In the genomic region with DNA sequence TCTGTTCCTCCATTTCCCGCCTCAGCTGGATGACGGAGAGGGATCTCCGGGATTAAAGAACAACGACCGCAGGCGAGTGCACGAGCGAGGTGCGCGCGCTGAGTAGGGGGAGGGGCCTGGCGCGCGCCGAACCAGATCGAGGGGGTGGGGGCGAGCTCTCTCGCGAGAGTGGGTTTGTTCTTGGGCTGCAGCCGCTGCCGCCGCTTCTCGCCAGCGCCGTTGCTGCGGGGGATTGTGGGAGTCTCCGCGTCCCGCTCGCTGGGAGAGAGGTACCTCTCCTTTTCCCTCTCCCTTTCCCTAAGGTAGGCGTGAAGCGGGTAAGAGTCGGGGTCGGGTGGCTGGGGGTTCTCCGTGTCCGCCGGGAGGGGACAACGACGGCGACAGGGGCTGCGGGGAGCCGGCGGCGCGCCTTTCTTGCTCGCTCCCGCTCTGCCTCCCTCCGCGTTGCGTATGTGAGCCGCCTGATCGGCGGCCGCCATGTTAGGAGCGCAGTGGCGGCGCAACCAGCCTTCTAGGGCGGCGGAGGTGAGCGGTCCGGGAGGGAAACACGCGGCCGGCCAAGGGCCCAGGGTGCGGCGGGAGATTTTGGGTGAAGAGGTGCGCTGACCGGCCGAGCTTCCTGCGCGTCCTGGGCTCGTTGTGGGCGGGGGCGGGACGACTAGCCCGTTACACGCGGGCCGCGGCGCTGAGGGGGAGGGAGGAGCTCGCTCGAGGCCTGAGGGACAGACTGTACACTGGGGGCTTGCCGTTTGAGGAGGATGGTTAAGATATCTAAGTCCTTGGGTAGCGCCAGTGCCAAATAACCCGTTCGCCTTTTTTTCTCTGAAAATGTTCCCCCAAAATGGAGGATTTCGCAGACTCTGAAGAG, we compare ENCODE assay signal across 8 cellular contexts. TPM values are rescaled to one million over a fixed set of nuclear protein-coding genes. Genes with fewer than 3 reads are reported as not detected.
DNase-seq lines count a peak whose midpoint lies in the region; ATAC-seq, FAIRE-seq and TF ChIP-seq lines count a peak whose summit lies in the region.

A gene with protein sequence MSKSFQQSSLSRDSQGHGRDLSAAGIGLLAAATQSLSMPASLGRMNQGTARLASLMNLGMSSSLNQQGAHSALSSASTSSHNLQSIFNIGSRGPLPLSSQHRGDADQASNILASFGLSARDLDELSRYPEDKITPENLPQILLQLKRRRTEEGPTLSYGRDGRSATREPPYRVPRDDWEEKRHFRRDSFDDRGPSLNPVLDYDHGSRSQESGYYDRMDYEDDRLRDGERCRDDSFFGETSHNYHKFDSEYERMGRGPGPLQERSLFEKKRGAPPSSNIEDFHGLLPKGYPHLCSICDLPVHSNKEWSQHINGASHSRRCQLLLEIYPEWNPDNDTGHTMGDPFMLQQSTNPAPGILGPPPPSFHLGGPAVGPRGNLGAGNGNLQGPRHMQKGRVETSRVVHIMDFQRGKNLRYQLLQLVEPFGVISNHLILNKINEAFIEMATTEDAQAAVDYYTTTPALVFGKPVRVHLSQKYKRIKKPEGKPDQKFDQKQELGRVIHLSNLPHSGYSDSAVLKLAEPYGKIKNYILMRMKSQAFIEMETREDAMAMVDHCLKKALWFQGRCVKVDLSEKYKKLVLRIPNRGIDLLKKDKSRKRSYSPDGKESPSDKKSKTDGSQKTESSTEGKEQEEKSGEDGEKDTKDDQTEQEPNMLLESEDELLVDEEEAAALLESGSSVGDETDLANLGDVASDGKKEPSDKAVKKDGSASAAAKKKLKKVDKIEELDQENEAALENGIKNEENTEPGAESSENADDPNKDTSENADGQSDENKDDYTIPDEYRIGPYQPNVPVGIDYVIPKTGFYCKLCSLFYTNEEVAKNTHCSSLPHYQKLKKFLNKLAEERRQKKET (plus strand): TSS at position 237 of the 868 bp plus-strand sequence. CDS start 13,676 bp downstream, outside the sequence.

- H3K27me3 ChIP-seq in psoas muscle (ENCODE audit: insufficient read depth in 3 of 3, low read length in 2 of 3), result no peaks in the 10 kb centered on the region

- intact Hi-C loops in left ventricle myocardium superior (cut with micrococcal nuclease), result no loop called here
- intact Hi-C loops in psoas muscle (cut with DNase I), result loop anchor here in 1 of 2 donors (10.0 kb wide), 1 partner anchor 221 kb away; no protein-coding TSS in a partner anchor

- peak; percentile 90 for DNase-seq in GM13977 (ENCODE audit: low spot score)
- DNase-seq in NCI-H187 (lab: John Stamatoyannopoulos, UW), result peak; percentile 89 to 91
- peak; percentile 85 to 96 (median 87) for DNase-seq in T-helper 2 cell
- DNase-seq in left ventricle myocardium superior, result peak; percentile 97
- DNase-seq in psoas muscle, result peak; percentile 95 to 98
- DNase-seq in urothelium cell line (ENCODE audit: low spot score), result peak; percentile 90

- no peaks in the 10 kb centered on the region for H3K9me3 ChIP-seq in psoas muscle

- no peak for FAIRE-seq in urothelium cell line (lab: Jason Lieb, UNC)

- H3K4me3 ChIP-seq in psoas muscle, result peak within 1 kb of the TSS; percentile 96

- H3K36me3 ChIP-seq in psoas muscle (ENCODE audit: insufficient read depth in 1 of 2, low read depth in 1 of 2), result peaks cover 0 to 14% of the 10 kb centered on the region in 2 donors

- in situ Hi-C loops in GM13977 (cut with MboI; ENCODE audit: low pct_unique_long_range_greater_than_20kb, low sequenced_read_pairs, unreplicated experiment), result no loop called here

- TF ChIP-seq CTCF in GM13977 (IDR thresholded peaks at IDR 0.05; ENCODE audit: extremely low read depth, insufficient read depth, missing control alignments) (no peak), psoas muscle (IDR thresholded peaks at IDR 0.05) (no peak)

- H3K4me1 ChIP-seq in psoas muscle, result peaks cover 37% of the 10 kb centered on the region

- peak within 1 kb of the TSS; percentile 99 for H3K27ac ChIP-seq in angular gyrus (ENCODE audit: low read depth, low read length)
- H3K27ac ChIP-seq in psoas muscle, result peak within 1 kb of the TSS; percentile 100

- 0 to 1% (median 0%) methylated on average over 71 to 88 of the region's 88 CpGs for WGBS in psoas muscle, 3 donors

- ATAC-seq in HG02885 (IDR thresholded peaks at IDR 0.05; ENCODE audit: poor library complexity, unreplicated experiment), result peak; percentile 77
- ATAC-seq in left ventricle myocardium superior, result peak; percentile 95
- peak; percentile 94 to 96 (median 95) for ATAC-seq in psoas muscle

RNA-seq across cellular contexts. Expression of the gene that starts here (rescaled TPM):
- total RNA-seq in left ventricle myocardium superior, result 121 TPM
- 100 to 1,000 TPM in 3 of 4 donors, 10 to 100 TPM in 1; 96.5 to 153 (median 134) TPM for total RNA-seq in psoas muscle
- polyA plus RNA-seq in psoas muscle, result 100 to 1,000 TPM in 1 of 3 donors, 10 to 100 TPM in 2; 92.4 to 110 (median 97.1) TPM

Comparison
In these comparisons a context has a peak if more than half of its experiments do, and no peak if none do; other contexts are left out.
1. Peak in every context shown above with its lines: DNase-seq, ATAC-seq, H3K4me3 ChIP-seq and H3K27ac ChIP-seq.